In genomic region chr19:44719262-44719701, GRCh38 we compare ENCODE assay signal across 18 cellular contexts. TPM values are rescaled to one million over a fixed set of nuclear protein-coding genes. Genes with fewer than 3 reads are reported as not detected.
DNase-seq lines count a peak whose midpoint lies in the region; ATAC-seq, FAIRE-seq and TF ChIP-seq lines count a peak whose summit lies in the region.
"Had no signal": no experiment of that assay in that cellular context is flagged by ENCODE, and none has a peak within 500 bp of the region (broad histone marks: within the 10 kb centered on the region; RNA-seq: fewer than 3 reads in every experiment).

No MANE protein-coding gene starts in this region.

- peaks cover 6 to 13% of the 10 kb centered on the region in 2 donors for H3K9me3 ChIP-seq in breast epithelium
- H3K9me3 ChIP-seq in adrenal gland (replicated peaks in 1 of 3): no peaks in the 10 kb centered on the region
- no peaks in the 10 kb centered on the region for H3K9me3 ChIP-seq in right lobe of liver
- no peaks in the 10 kb centered on the region for H3K9me3 ChIP-seq in thyroid gland
- H3K9me3 ChIP-seq in effector memory CD4-positive, alpha-beta T cell (ENCODE audit: control insufficient read depth, low read length): no peaks in the 10 kb centered on the region

- no peaks in the 10 kb centered on the region for H3K27me3 Mint-ChIP-seq in MCF 10A (ENCODE audit: insufficient read depth, unreplicated experiment)
- H3K27me3 Mint-ChIP-seq: activated CD4-positive, alpha-beta T cell treated with anti-CD3 and anti-CD28 coated beads, Interleukin-2, amount 10 ng/mL, durations not matched to agents 7 days and 5 days had no signal

- no peak for TF ChIP-seq CTCF in breast epithelium (IDR thresholded peaks at IDR 0.05)
- no peak for TF ChIP-seq CTCF in MCF 10A (IDR thresholded peaks at IDR 0.05; ENCODE audit: unreplicated experiment)
- TF ChIP-seq CTCF in adrenal gland (IDR thresholded peaks at IDR 0.05): no peak
- no peak for TF ChIP-seq CTCF in right lobe of liver (IDR thresholded peaks at IDR 0.05)
- TF ChIP-seq CTCF in thyroid gland (IDR thresholded peaks at IDR 0.05): no peak

- no TSS peak for BruUV-seq in MCF 10A (replicated peaks; lab: Mats Ljungman, UMichigan)

- H3K27me3 ChIP-seq in breast epithelium (no peaks in the 10 kb centered on the region), adrenal gland (no peaks in the 10 kb centered on the region), right lobe of liver (no peaks in the 10 kb centered on the region), thyroid gland (no peaks in the 10 kb centered on the region)
- no peaks in the 10 kb centered on the region for H3K27me3 ChIP-seq in effector memory CD4-positive, alpha-beta T cell (replicated peaks; ENCODE audit: control insufficient read depth, insufficient read depth, low read length, poor library complexity, severe bottlenecking)

- no peak overlapping the region for H3K4me3 Mint-ChIP-seq in MCF 10A (ENCODE audit: unreplicated experiment)
- H3K4me3 Mint-ChIP-seq: activated CD4-positive, alpha-beta T cell treated with anti-CD3 and anti-CD28 coated beads, Interleukin-2, amount 10 ng/mL, durations not matched to agents 7 days and 5 days; CD8-positive, alpha-beta memory T cell; stimulated activated naive B cell treated with anti-CD40 and anti-IgM and Interleukin-4, amounts not matched to agents 10 μg/mL and 1 μg/mL and 100 μg/mL, for 72 hours had no signal

- no peaks in the 10 kb centered on the region for H3K9me3 Mint-ChIP-seq in MCF 10A (ENCODE audit: unreplicated experiment)

- FAIRE-seq in GM19239 (lab: Jason Lieb, UNC): no peak

- H3K27ac ChIP-seq in breast epithelium (peak overlapping the region; percentile 85 to 92), adrenal gland (peak overlapping the region in 4 of 5 donors; percentile 91 to 97 (median 92)), right lobe of liver (peak overlapping the region in 2 of 3 donors; percentile 47 to 70), thyroid gland (peak overlapping the region; percentile 92 to 99 (median 95))
- no peak overlapping the region for H3K27ac ChIP-seq in effector memory CD4-positive, alpha-beta T cell (ENCODE audit: insufficient read depth, low read length, poor library complexity, severe bottlenecking)

- no peak for ATAC-seq in right lobe of liver
- ATAC-seq in GM19455 (IDR thresholded peaks at IDR 0.05; ENCODE audit: unreplicated experiment): no peak
- ATAC-seq: stimulated activated naive B cell treated with anti-CD40 and anti-IgM and Interleukin-4, amounts not matched to agents 10 μg/mL and 1 μg/mL and 100 μg/mL, for 72 hours had no signal

- H3K4me3 ChIP-seq in breast epithelium: no peak overlapping the region
- H3K4me3 ChIP-seq in adrenal gland: no peak overlapping the region
- H3K4me3 ChIP-seq in right lobe of liver: no peak overlapping the region
- H3K4me3 ChIP-seq in thyroid gland (replicated peaks in 1 of 3): no peak overlapping the region
- H3K4me3 ChIP-seq in effector memory CD4-positive, alpha-beta T cell (ENCODE audit: insufficient read depth, low read depth, low read length, poor library complexity, severe bottlenecking): no peak overlapping the region

- CTCF ChIA-PET in MCF 10A (lab: Yijun Ruan, JAX): interaction anchor here (0.6 to 10.4 kb wide), 6 partner anchors 10 to 149 kb away, joined by 3 to 414 read pairs (median 3); partner anchors contain the start of gene CBLC

- POLR2A ChIA-PET in MCF 10A (lab: Yijun Ruan, JAX): no interaction called here

- intact Hi-C loops in breast epithelium (cut with DNase I; ENCODE audit: low total_unique reads): loop anchor here (5.0 kb wide), 1 partner anchor 53 kb away; no protein-coding TSS in a partner anchor
- intact Hi-C loops in MCF 10A (cut with micrococcal nuclease): no loop called here
- intact Hi-C loops in adrenal gland (cut with DNase I): no loop called here
- intact Hi-C loops in right lobe of liver (cut with DNase I): no loop called here
- intact Hi-C loops in thyroid gland (cut with DNase I): no loop called here

- H3K4me1 ChIP-seq in breast epithelium (peaks cover 0 to 14% of the 10 kb centered on the region in 2 donors), adrenal gland (replicated peaks in 1 of 2) (peaks cover 29 to 38% of the 10 kb centered on the region in 2 donors), right lobe of liver (peaks cover 0 to 46% (median 21%) of the 10 kb centered on the region in 4 donors), thyroid gland (peaks cover 27 to 50% of the 10 kb centered on the region in 2 donors)
- H3K4me1 ChIP-seq in effector memory CD4-positive, alpha-beta T cell (ENCODE audit: control insufficient read depth, insufficient read depth, low read length, poor library complexity, severe bottlenecking): peaks cover 7% of the 10 kb centered on the region

- 61 to 71% (median 67%) methylated on average over 6 to 8 of the region's 8 CpGs for WGBS in adrenal gland, 4 donors
- 29% methylated on average over 2 of the region's 8 CpGs for WGBS in right lobe of liver (ENCODE audit: insufficient coverage, low coverage, low lambda C conversion rate, missing lambda C conversion rate)
- WGBS in thyroid gland, 2 donors: 80 to 87% methylated on average over 8 of the region's 8 CpGs

- H3K27ac Mint-ChIP-seq in MCF 10A (ENCODE audit: low read depth, unreplicated experiment): no peak overlapping the region
- H3K27ac Mint-ChIP-seq: activated CD4-positive, alpha-beta T cell treated with anti-CD3 and anti-CD28 coated beads, Interleukin-2, amount 10 ng/mL, durations not matched to agents 7 days and 5 days; CD8-positive, alpha-beta memory T cell; stimulated activated naive B cell treated with anti-CD40 and anti-IgM and Interleukin-4, amounts not matched to agents 10 μg/mL and 1 μg/mL and 100 μg/mL, for 72 hours had no signal

- DNase-seq in breast epithelium (ENCODE audit: low spot score in 2 of 2) (no peak), MCF 10A (ENCODE audit: unreplicated experiment) (no peak), adrenal gland (no peak), right lobe of liver (no peak), thyroid gland (no peak), GM19239 (ENCODE audit: insufficient read length, low spot score) (no peak)
- DNase-seq in effector memory CD4-positive, alpha-beta T cell: no peak
- DNase-seq: activated CD4-positive, alpha-beta T cell treated with anti-CD3 and anti-CD28 coated beads, Interleukin-2, amount 10 ng/mL, durations not matched to agents 7 days and 5 days; activated naive CD4-positive, alpha-beta T cell; CD8-positive, alpha-beta memory T cell; erythroblast; NCI-H1105; NCI-H2171 treated with DMSO at 0.1 percent for 48 hours; stimulated activated CD4-positive, alpha-beta T cell treated with anti-CD3 and anti-CD28 coated beads, Interleukin-12 subunit alpha, Interleukin-12 subunit beta, amount 100 ng/mL, for 4 hours; stimulated activated naive B cell treated with anti-CD40 and anti-IgM and Interleukin-4, amounts not matched to agents 10 μg/mL and 1 μg/mL and 100 μg/mL, for 72 hours had no signal

- H3K36me3 Mint-ChIP-seq in MCF 10A (ENCODE audit: insufficient read depth, unreplicated experiment): no peaks in the 10 kb centered on the region
- H3K36me3 Mint-ChIP-seq: stimulated activated naive B cell treated with anti-CD40 and anti-IgM and Interleukin-4, amounts not matched to agents 10 μg/mL and 1 μg/mL and 100 μg/mL, for 72 hours had no signal

- H3K36me3 ChIP-seq in breast epithelium (no peaks in the 10 kb centered on the region), adrenal gland (replicated peaks in 1 of 2) (no peaks in the 10 kb centered on the region), right lobe of liver (peaks cover 0 to 15% (median 0%) of the 10 kb centered on the region in 4 donors), thyroid gland (no peaks in the 10 kb centered on the region)
- H3K36me3 ChIP-seq in effector memory CD4-positive, alpha-beta T cell (ENCODE audit: control insufficient read depth, insufficient read depth, low read length): no peaks in the 10 kb centered on the region

- TF ChIP-seq POLR2A in breast epithelium (IDR thresholded peaks at IDR 0.05): no peak
- no peak for TF ChIP-seq POLR2A in adrenal gland (IDR thresholded peaks at IDR 0.05)
- no peak for TF ChIP-seq POLR2A in right lobe of liver (IDR thresholded peaks at IDR 0.05)
- no peak for TF ChIP-seq POLR2A in thyroid gland (IDR thresholded peaks at IDR 0.05)

- H3K4me1 Mint-ChIP-seq in MCF 10A (ENCODE audit: insufficient read depth, unreplicated experiment): peaks cover 4% of the 10 kb centered on the region

RNA-seq across cellular contexts. Expression of gene CEACAM16, which starts 20.3 kb away (rescaled TPM):
- total RNA-seq in breast epithelium: not detected
- not detected in 2 replicates for total RNA-seq in MCF 10A (2022)
- total RNA-seq in adrenal gland: under 1 TPM in 3 of 8 donors, not detected in 5; 0.27 to 0.69 (median 0.30) TPM
- polyA plus RNA-seq in adrenal gland: 1 to 10 TPM in 1 of 3 donors, under 1 TPM in 1, not detected in 1; 0.57 to 1.4 TPM
- not detected for total RNA-seq in right lobe of liver
- under 1 TPM in 1 of 4 donors, not detected in 3; 0.40 TPM for total RNA-seq in thyroid gland
- total RNA-seq: activated CD4-positive, alpha-beta T cell treated with anti-CD3 and anti-CD28 coated beads, Interleukin-2, amount 10 ng/mL, durations not matched to agents 7 days and 5 days; CD8-positive, alpha-beta memory T cell; kidney epithelial cell; ureter had no signal
- polyA plus RNA-seq: CD8-positive, alpha-beta memory T cell had no signal

RNA-seq across cellular contexts. Expression of gene BCL3, which starts 29.2 kb away (rescaled TPM):
- total RNA-seq in breast epithelium: 10 to 100 TPM in 2 of 3 donors, 1 to 10 TPM in 1; 4.3 to 37.6 (median 34.4) TPM
- 24.4 and 32.1 TPM in 2 replicates for total RNA-seq in MCF 10A (2022)
- 10 to 100 TPM; 32.3 to 85.1 (median 52.1) TPM for total RNA-seq in adrenal gland
- polyA plus RNA-seq in adrenal gland: 100 to 1,000 TPM in 1 of 3 donors, 10 to 100 TPM in 2; 10.2 to 120 (median 45.9) TPM
- total RNA-seq in right lobe of liver: 10 to 100 TPM; 24.1 to 95.6 (median 31.3) TPM
- total RNA-seq in thyroid gland: 10 to 100 TPM; 12.4 to 56.2 (median 16.8) TPM

RNA-seq across cellular contexts. Expression of gene CEACAM19, which starts 48.0 kb away (rescaled TPM):
- total RNA-seq in breast epithelium (1 to 10 TPM in 2 of 3 donors, under 1 TPM in 1; 0.96 to 5.3 (median 4.9) TPM), MCF 10A (2022) (13.2 and 25.6 TPM in 2 replicates), adrenal gland (10 to 100 TPM in 1 of 8 donors, 1 to 10 TPM in 7; 1.6 to 11.0 (median 2.7) TPM), right lobe of liver (1 to 10 TPM; 3.3 to 9.0 (median 4.5) TPM), thyroid gland (1 to 10 TPM in 3 of 4 donors, under 1 TPM in 1; 0.78 to 5.5 (median 3.8) TPM)
- 10 to 100 TPM in 2 of 3 donors, 1 to 10 TPM in 1; 2.2 to 38.2 (median 26.4) TPM for polyA plus RNA-seq in adrenal gland
- polyA plus RNA-seq: CD8-positive, alpha-beta memory T cell had no signal

RNA-seq across cellular contexts. Expression of gene CBLC, which starts 58.4 kb away (rescaled TPM):
- total RNA-seq in breast epithelium: 10 to 100 TPM in 2 of 3 donors, not detected in 1; 15.7 to 18.1 TPM
- total RNA-seq in MCF 10A (2022): 9.6 and 14.6 TPM in 2 replicates
- under 1 TPM in 1 of 8 donors, not detected in 7; 0.14 TPM for total RNA-seq in adrenal gland
- polyA plus RNA-seq in adrenal gland: under 1 TPM in 1 of 3 donors, not detected in 2; 0.13 TPM
- 10 to 100 TPM in 5 of 6 experiments, 1 to 10 TPM in 1; 9.8 to 19.4 (median 15.6) TPM for total RNA-seq in right lobe of liver
- total RNA-seq in thyroid gland: 1 to 10 TPM; 2.0 to 5.6 (median 3.1) TPM
- total RNA-seq: activated CD4-positive, alpha-beta T cell treated with anti-CD3 and anti-CD28 coated beads, Interleukin-2, amount 10 ng/mL, durations not matched to agents 7 days and 5 days; CD8-positive, alpha-beta memory T cell had no signal
- polyA plus RNA-seq: CD8-positive, alpha-beta memory T cell had no signal
